ENCODE assay signal across 15 cellular contexts in genomic region chr4:145019346-145019745, GRCh38.
DNase-seq lines count a peak whose midpoint lies in the region; ATAC-seq, FAIRE-seq and TF ChIP-seq lines count a peak whose summit lies in the region.
"Had no signal": no experiment of that assay in that cellular context is flagged by ENCODE, and none has a peak within 500 bp of the region (broad histone marks: within the 10 kb centered on the region; RNA-seq: fewer than 3 reads in every experiment).

No MANE protein-coding gene starts in this region.

- H3K27me3 Mint-ChIP-seq in CD4-positive, alpha-beta T cell = no peaks in the 10 kb centered on the region

- peak overlapping the region; percentile 33; the same call in 1 of the 2 replicates for H3K4me2 ChIP-seq in GM12878 (ENCODE audit: control insufficient read depth, insufficient read depth)

- peaks cover 93% of the 10 kb centered on the region for H3K36me3 Mint-ChIP-seq in CD4-positive, alpha-beta T cell (ENCODE audit: low read depth)

- CTCF ChIA-PET in CD4-positive, alpha-beta T cell (lab: Charles Lee) = no interaction called here
- CTCF ChIA-PET in GM12878 (lab: Yijun Ruan, JAX) = no interaction called here

- in situ Hi-C loops in GM12878 (cut with MboI) (no loop called here), transverse colon (cut with MboI; ENCODE audit: low pct_ligation_motif_present in 1 of 4, low pct_unique_long_range_greater_than_20kb in 1 of 4, low sequenced_read_pairs in 3 of 4) (no loop called here)

- H3K27ac Mint-ChIP-seq in CD4-positive, alpha-beta T cell = peak overlapping the region; percentile 57

- RAD21 ChIA-PET in GM12878 (lab: Charles Lee; ENCODE audit: unreplicated experiment) = interaction anchor here (0.6 kb wide), 1 partner anchor 99 kb away, joined by 3 read pairs; no protein-coding TSS in a partner anchor

- TF ChIP-seq CTCF in CD4-positive, alpha-beta T cell (IDR thresholded peaks at IDR 0.05) = no peak
- TF ChIP-seq CTCF in GM12878 (IDR thresholded peaks at IDR 0.05 in 2 of 3, conservative IDR thresholded peaks at IDR 0.05 in 1 of 3; ENCODE audit: control insufficient read depth in 2 of 3, extremely low read depth in 1 of 3, insufficient read depth in 1 of 3, low read depth in 3 of 3, low read length in 3 of 3) = no peak
- TF ChIP-seq CTCF in transverse colon (IDR thresholded peaks at IDR 0.05) = no peak

- H3K4me3 ChIP-seq in GM12878 (no peak overlapping the region), transverse colon (no peak overlapping the region)
- H3K4me3 ChIP-seq: ovary had no signal

- intact Hi-C loops in CD4-positive, alpha-beta T cell (cut with DNase I, micrococcal nuclease) = no loop called here
- intact Hi-C loops in GM12878 (cut with micrococcal nuclease; ENCODE audit: unreplicated experiment) = no loop called here
- intact Hi-C loops in transverse colon (cut with DNase I; ENCODE audit: low total_unique reads) = no loop called here

- no peaks in the 10 kb centered on the region for H3K4me1 ChIP-seq in GM12878 (ENCODE audit: control insufficient read depth, insufficient read depth, low read length)
- H3K4me1 ChIP-seq in transverse colon = no peaks in the 10 kb centered on the region

- POLR2A ChIA-PET in CD4-positive, alpha-beta T cell (lab: Charles Lee) = no interaction called here
- POLR2A ChIA-PET in GM12878 (lab: Charles Lee) = no interaction called here

- no peak for ATAC-seq in CD4-positive, alpha-beta T cell (ENCODE audit: poor library complexity)
- peak; percentile 59 for ATAC-seq in GM18505 (IDR thresholded peaks at IDR 0.05; ENCODE audit: unreplicated experiment)
- peak; percentile 59 for ATAC-seq in HG03565 (IDR thresholded peaks at IDR 0.05; ENCODE audit: unreplicated experiment)
- peak; percentile 73 for ATAC-seq in GM12878
- no peak for ATAC-seq in HG03135 (IDR thresholded peaks at IDR 0.05; ENCODE audit: unreplicated experiment)

- H3K27me3 ChIP-seq in CD4-positive, alpha-beta T cell (ENCODE audit: control insufficient read depth, insufficient read depth, low read length) = no peaks in the 10 kb centered on the region
- H3K27me3 ChIP-seq in GM12878 (replicated peaks in 1 of 2; ENCODE audit: control insufficient read depth in 2 of 2, insufficient read depth in 2 of 2, low read length in 1 of 2) (no peaks in the 10 kb centered on the region), transverse colon (no peaks in the 10 kb centered on the region)
- H3K27me3 ChIP-seq: ovary had no signal

- no peak overlapping the region for H3K9ac ChIP-seq in GM12878 (ENCODE audit: control insufficient read depth, insufficient read depth, low read length)

- peaks cover 14% of the 10 kb centered on the region for H3K9me3 Mint-ChIP-seq in CD4-positive, alpha-beta T cell

- H3K36me3 ChIP-seq in GM12878 (ENCODE audit: control insufficient read depth in 2 of 2, insufficient read depth in 2 of 2, low read length in 1 of 2) (no peaks in the 10 kb centered on the region), transverse colon (no peaks in the 10 kb centered on the region)
- H3K36me3 ChIP-seq: ovary had no signal

- no TSS peak for BruUV-seq in GM12878 (replicated peaks; lab: Mats Ljungman, UMichigan)

- TF ChIP-seq RAD21 in GM12878 (IDR thresholded peaks at IDR 0.05; ENCODE audit: insufficient read depth, low read depth, low read length) = no peak

- H4K20me1 ChIP-seq in GM12878 (ENCODE audit: control insufficient read depth, insufficient read depth) = no peaks in the 10 kb centered on the region

- no peak overlapping the region for H3K27ac ChIP-seq in CD4-positive, alpha-beta T cell (ENCODE audit: low read depth, low read length)
- H3K27ac ChIP-seq in GM12878 (ENCODE audit: control insufficient read depth, insufficient read depth) (peak overlapping the region; percentile 18; the same call in 1 of the 2 replicates), transverse colon (no peak overlapping the region)
- H3K27ac ChIP-seq: ovary had no signal

- H2AFZ ChIP-seq in GM12878 (ENCODE audit: control insufficient read depth, low read depth, low read length) = no peak overlapping the region; the same call in 1 of the 2 replicates

- SMC1A ChIA-PET in GM12878 (lab: Charles Lee; ENCODE audit: uncharacterized antibody, unreplicated experiment) = interaction anchor here (0.9 to 2.0 kb wide), 7 partner anchors 8 to 113 kb away, joined by 3 to 7 read pairs (median 4); no protein-coding TSS in a partner anchor

- TF ChIP-seq POLR2A in GM18505 (IDR thresholded peaks at IDR 0.05; ENCODE audit: borderline replicate concordance, extremely low read depth, insufficient read depth, insufficient read length) (no peak), GM12878 (IDR thresholded peaks at IDR 0.05; ENCODE audit: low read depth, low read length) (no peak), transverse colon (IDR thresholded peaks at IDR 0.05) (no peak)

- H3K4me1 Mint-ChIP-seq in CD4-positive, alpha-beta T cell (ENCODE audit: low read depth) = peaks cover 49% of the 10 kb centered on the region

- TF ChIP-seq EP300 in GM12878 (IDR thresholded peaks at IDR 0.05; ENCODE audit: borderline replicate concordance in 1 of 2, control insufficient read depth in 1 of 2, low read depth in 2 of 2, low read length in 2 of 2) = no peak
- TF ChIP-seq EP300 in transverse colon (IDR thresholded peaks at IDR 0.05; ENCODE audit: low read depth) = no peak

- FAIRE-seq in GM12878 (lab: Jason Lieb, UNC) = no peak
- FAIRE-seq: colon had no signal

- H3K4me3 Mint-ChIP-seq in CD4-positive, alpha-beta T cell = peak overlapping the region; percentile 16

- 0% methylated on average over 1 of the region's 1 CpG for WGBS in GM12878 (ENCODE audit: insufficient coverage, insufficient replicate concordance, low lambda C conversion rate, missing lambda C conversion rate)
- WGBS in transverse colon (ENCODE audit: low coverage in 1 of 2), 2 donors = 46 to 71% methylated on average over 1 of the region's 1 CpG

- no peaks in the 10 kb centered on the region for H3K79me2 ChIP-seq in GM12878 (ENCODE audit: control insufficient read depth, insufficient read depth, low read length)

- H3K9me3 ChIP-seq in CD4-positive, alpha-beta T cell (ENCODE audit: control insufficient read depth, low read length) = no peaks in the 10 kb centered on the region
- H3K9me3 ChIP-seq in GM12878 (replicated peaks; ENCODE audit: control insufficient read depth, insufficient read depth, low read length) (no peaks in the 10 kb centered on the region; the same call in 1 of the 3 replicates), transverse colon (peaks cover 5 to 10% of the 10 kb centered on the region in 2 donors)

- DNase-seq in CD4-positive, alpha-beta T cell = no peak
- DNase-seq in GM12878 (ENCODE audit: low read depth, low spot score) (peak; percentile 19), NCI-H1417 treated with DMSO at 0.1 percent for 48 hours (lab: John Stamatoyannopoulos, UW) (no peak), transverse colon (no peak)
- DNase-seq in stimulated activated CD4-positive, alpha-beta T cell treated with anti-CD3 and anti-CD28 coated beads, Interleukin-2, amount 100 ng/mL, for 24 hours = no peak
- DNase-seq: anterior cingulate cortex, erythroblast, midbrain, NCI-H1092, NCI-H2227 treated with DMSO at 0.1 percent for 48 hours, ovary had no signal

TF ChIP-seq in GM12878, 131 proteins besides CTCF, POLR2A, EP300 and RAD21 (continues in another document):
- TF ChIP-seq NFIC (IDR thresholded peaks at IDR 0.05; ENCODE audit: low read depth, low read length) (0 out of 2 replicates have a peak, but pooled peaks have one; percentile 24), SREBF2 (IDR thresholded peaks at IDR 0.05; ENCODE audit: low read length) (no peak), PAX8 (IDR thresholded peaks at IDR 0.05) (no peak), PBX3 (IDR thresholded peaks at IDR 0.05; ENCODE audit: insufficient replicate concordance, low read depth, low read length) (no peak), BCL3 (IDR thresholded peaks at IDR 0.05; ENCODE audit: borderline replicate concordance, insufficient read depth, low read depth, low read length, poor library complexity, severe bottlenecking) (no peak)
- TF ChIP-seq, protein P1, sequence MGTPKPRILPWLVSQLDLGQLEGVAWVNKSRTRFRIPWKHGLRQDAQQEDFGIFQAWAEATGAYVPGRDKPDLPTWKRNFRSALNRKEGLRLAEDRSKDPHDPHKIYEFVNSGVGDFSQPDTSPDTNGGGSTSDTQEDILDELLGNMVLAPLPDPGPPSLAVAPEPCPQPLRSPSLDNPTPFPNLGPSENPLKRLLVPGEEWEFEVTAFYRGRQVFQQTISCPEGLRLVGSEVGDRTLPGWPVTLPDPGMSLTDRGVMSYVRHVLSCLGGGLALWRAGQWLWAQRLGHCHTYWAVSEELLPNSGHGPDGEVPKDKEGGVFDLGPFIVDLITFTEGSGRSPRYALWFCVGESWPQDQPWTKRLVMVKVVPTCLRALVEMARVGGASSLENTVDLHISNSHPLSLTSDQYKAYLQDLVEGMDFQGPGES (IDR thresholded peaks at IDR 0.05) = no peak

Comparison
In these comparisons a context has a peak if more than half of its experiments do, and no peak if none do; other contexts are left out.
1. ATAC-seq: peak in GM18505 (single experiment), HG03565 (single experiment) and GM12878 (single experiment); none in CD4-positive, alpha-beta T cell (single experiment) and HG03135 (single experiment).